ENCODE assay signal across 25 cellular contexts in genomic region chr9:71147368-71147767, GRCh38. TPM values are rescaled to one million over a fixed set of nuclear protein-coding genes. Genes with fewer than 3 reads are reported as not detected.
"Had no signal": no experiment of that assay in that cellular context is flagged by ENCODE, and none has a peak within 500 bp of the region (broad histone marks: within the 10 kb centered on the region; RNA-seq: fewer than 3 reads in every experiment).

No MANE protein-coding gene starts in this region.

- H3K27me3 Mint-ChIP-seq: memory B cell; natural killer cell treated with Interleukin-12 subunit alpha and Interleukin-12 subunit beta and Interleukin-15 and Interleukin-18, amount 100 ng/mL, for 72 hours; stimulated activated naive B cell treated with anti-CD40 and anti-IgM and Interleukin-4, amounts not matched to agents 10 μg/mL and 1 μg/mL and 100 μg/mL, for 72 hours; stimulated activated naive CD8-positive, alpha-beta T cell treated with anti-CD3 and anti-CD28 coated beads, Interleukin-15, amount 100 ng/mL, for 72 hours had no signal

- H2AFZ ChIP-seq: neural progenitor cell had no signal

- H3K27ac Mint-ChIP-seq: endodermal cell; memory B cell; natural killer cell treated with Interleukin-12 subunit alpha and Interleukin-12 subunit beta and Interleukin-15 and Interleukin-18, amount 100 ng/mL, for 72 hours; neural progenitor cell; stimulated activated naive B cell treated with anti-CD40 and anti-IgM and Interleukin-4, amounts not matched to agents 10 μg/mL and 1 μg/mL and 100 μg/mL, for 72 hours; stimulated activated naive CD8-positive, alpha-beta T cell treated with anti-CD3 and anti-CD28 coated beads, Interleukin-15, amount 100 ng/mL, for 72 hours had no signal

- H3K36me3 ChIP-seq: colonic mucosa, heart left ventricle, ovary, right atrium auricular region, sigmoid colon, tibial nerve had no signal

- H3K36me3 Mint-ChIP-seq: memory B cell; natural killer cell treated with Interleukin-12 subunit alpha and Interleukin-12 subunit beta and Interleukin-15 and Interleukin-18, amount 100 ng/mL, for 72 hours; stimulated activated naive B cell treated with anti-CD40 and anti-IgM and Interleukin-4, amounts not matched to agents 10 μg/mL and 1 μg/mL and 100 μg/mL, for 72 hours had no signal

- H3K27ac ChIP-seq: colonic mucosa, neural progenitor cell, ovary, right atrium auricular region, sigmoid colon, skin epidermis, testis, tibial nerve had no signal

- H3K4me3 Mint-ChIP-seq: endodermal cell; memory B cell; natural killer cell treated with Interleukin-12 subunit alpha and Interleukin-12 subunit beta and Interleukin-15 and Interleukin-18, amount 100 ng/mL, for 72 hours; neural progenitor cell; stimulated activated naive B cell treated with anti-CD40 and anti-IgM and Interleukin-4, amounts not matched to agents 10 μg/mL and 1 μg/mL and 100 μg/mL, for 72 hours; stimulated activated naive CD8-positive, alpha-beta T cell treated with anti-CD3 and anti-CD28 coated beads, Interleukin-15, amount 100 ng/mL, for 72 hours had no signal

- H3K4me1 Mint-ChIP-seq: memory B cell; neural progenitor cell; stimulated activated naive B cell treated with anti-CD40 and anti-IgM and Interleukin-4, amounts not matched to agents 10 μg/mL and 1 μg/mL and 100 μg/mL, for 72 hours; stimulated activated naive CD8-positive, alpha-beta T cell treated with anti-CD3 and anti-CD28 coated beads, Interleukin-15, amount 100 ng/mL, for 72 hours had no signal

- DNase-seq: colonic mucosa; dermis blood vessel endothelial cell; effector CD4-positive, alpha-beta T cell; endodermal cell; erythroblast; foreskin melanocyte; heart left ventricle; hippocampal formation; kidney glomerular epithelial cell; midbrain; nucleus accumbens; ovary; sigmoid colon; stimulated activated CD4-positive, alpha-beta T cell treated with anti-CD3 and anti-CD28 coated beads, Interleukin-2, amount 100 ng/mL, for 24 hours; stimulated activated CD4-positive, alpha-beta T cell treated with anti-CD3 and anti-CD28 coated beads, Interleukin-4, amount 100 ng/mL, for 4 hours; stimulated activated naive B cell treated with anti-CD40 and anti-IgM and Interleukin-4, amounts not matched to agents 10 μg/mL and 1 μg/mL and 100 μg/mL, for 72 hours; stimulated activated naive CD8-positive, alpha-beta T cell treated with anti-CD3 and anti-CD28 coated beads, Interleukin-15, amount 100 ng/mL, for 72 hours; testis had no signal

- ATAC-seq: natural killer cell treated with Interleukin-12 subunit alpha and Interleukin-12 subunit beta and Interleukin-15 and Interleukin-18, amount 100 ng/mL, for 72 hours; stimulated activated naive B cell treated with anti-CD40 and anti-IgM and Interleukin-4, amounts not matched to agents 10 μg/mL and 1 μg/mL and 100 μg/mL, for 72 hours; stimulated activated naive CD8-positive, alpha-beta T cell treated with anti-CD3 and anti-CD28 coated beads, Interleukin-15, amount 100 ng/mL, for 72 hours had no signal

- H3K4me1 ChIP-seq: colonic mucosa, neural progenitor cell, right atrium auricular region, sigmoid colon, testis, tibial nerve had no signal

- H3K4me2 ChIP-seq: neural progenitor cell had no signal

- H3K27me3 ChIP-seq: colonic mucosa, heart left ventricle, neural progenitor cell, ovary, right atrium auricular region, sigmoid colon, testis, tibial nerve had no signal

- H3K9me3 ChIP-seq: colonic mucosa, ovary, sigmoid colon, testis had no signal

- H3K4me3 ChIP-seq: colonic mucosa, neural progenitor cell, ovary, right atrium auricular region, sigmoid colon, skin epidermis, testis, tibial nerve had no signal

RNA-seq across cellular contexts. Expression of gene TRPM3, which starts 25.9 kb away (rescaled TPM):
- total RNA-seq: glomerular endothelial cell; natural killer cell treated with Interleukin-12 subunit alpha and Interleukin-12 subunit beta and Interleukin-15 and Interleukin-18, amount 100 ng/mL, for 72 hours had no signal
